In the genomic region with DNA sequence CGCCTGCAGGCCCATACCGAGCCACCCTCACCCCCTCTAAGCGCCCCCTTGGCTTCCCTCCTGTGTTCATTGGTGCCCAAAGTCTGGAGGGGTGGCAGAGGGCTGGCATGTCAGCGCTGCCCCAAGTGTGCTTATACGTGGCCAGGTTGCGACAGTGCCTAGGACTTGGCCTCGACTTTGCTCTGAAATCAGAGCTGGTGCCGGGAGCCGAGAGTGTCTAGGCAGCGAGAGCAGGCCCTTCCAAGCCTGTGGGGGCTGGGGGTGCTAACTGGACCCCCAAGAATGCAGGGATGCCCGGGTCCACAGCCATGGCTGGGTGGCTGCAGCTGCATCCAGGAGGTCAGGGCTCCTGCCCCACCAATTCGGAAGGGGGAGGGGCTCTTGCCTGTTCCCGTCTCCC, we compare ENCODE assay signal across 19 cellular contexts.
DNase-seq lines count a peak whose midpoint lies in the region; ATAC-seq and TF ChIP-seq lines count a peak whose summit lies in the region.
"Had no signal": no experiment of that assay in that cellular context is flagged by ENCODE, and none has a peak within 500 bp of the region (broad histone marks: within the 10 kb centered on the region; RNA-seq: fewer than 3 reads in every experiment).

No MANE protein-coding gene starts in this region.

- H3K4me3 ChIP-seq in left ventricle myocardium inferior (no peak overlapping the region), SJCRH30 (no peak overlapping the region), WERI-Rb-1 (ENCODE audit: low read depth, low read length) (no peak overlapping the region)
- no peak overlapping the region for H3K4me3 ChIP-seq in CD4-positive, alpha-beta memory T cell (ENCODE audit: low read length in 2 of 2)
- H3K4me3 ChIP-seq: A549, K562 had no signal

- H3K9me3 ChIP-seq in left ventricle myocardium inferior (replicated peaks): no peaks in the 10 kb centered on the region
- H3K9me3 ChIP-seq in CD4-positive, alpha-beta memory T cell (ENCODE audit: control insufficient read depth in 1 of 2, low read length in 2 of 2): no peaks in the 10 kb centered on the region
- no peaks in the 10 kb centered on the region for H3K9me3 ChIP-seq in SJCRH30 (replicated peaks)
- no peaks in the 10 kb centered on the region for H3K9me3 ChIP-seq in WERI-Rb-1 (ENCODE audit: severe bottlenecking)
- H3K9me3 ChIP-seq: A549 had no signal

- H3K4me1 ChIP-seq in left ventricle myocardium inferior (peaks cover 99% of the 10 kb centered on the region), SJCRH30 (peaks cover 34% of the 10 kb centered on the region)
- H3K4me1 ChIP-seq in CD4-positive, alpha-beta memory T cell (ENCODE audit: insufficient read depth, low read length): peaks cover 45% of the 10 kb centered on the region
- H3K4me1 ChIP-seq: A549 had no signal

- POLR2A ChIA-PET in CD4-positive, alpha-beta memory T cell (lab: Charles Lee; ENCODE audit: partially characterized antibody): no interaction called here

- H3K27me3 Mint-ChIP-seq in CD4-positive, alpha-beta memory T cell: no peaks in the 10 kb centered on the region
- H3K27me3 Mint-ChIP-seq in activated T-helper 17 cell treated with anti-CD3 and anti-CD28 coated beads, Interleukin-2, amount 50 U/mL, for 72 hours: no peaks in the 10 kb centered on the region
- no peaks in the 10 kb centered on the region for H3K27me3 Mint-ChIP-seq in naive B cell
- H3K27me3 Mint-ChIP-seq: CD8-positive, alpha-beta memory T cell had no signal

- no peaks in the 10 kb centered on the region for H3K9me3 Mint-ChIP-seq in CD4-positive, alpha-beta memory T cell
- no peaks in the 10 kb centered on the region for H3K9me3 Mint-ChIP-seq in activated T-helper 17 cell treated with anti-CD3 and anti-CD28 coated beads, Interleukin-2, amount 50 U/mL, for 72 hours
- no peaks in the 10 kb centered on the region for H3K9me3 Mint-ChIP-seq in naive B cell
- H3K9me3 Mint-ChIP-seq: CD8-positive, alpha-beta memory T cell had no signal

- peaks cover 60 to 97% (median 80%) of the 10 kb centered on the region in 4 donors for H3K4me1 Mint-ChIP-seq in CD4-positive, alpha-beta memory T cell
- peaks cover 72% of the 10 kb centered on the region for H3K4me1 Mint-ChIP-seq in activated T-helper 17 cell treated with anti-CD3 and anti-CD28 coated beads, Interleukin-2, amount 50 U/mL, for 72 hours
- H3K4me1 Mint-ChIP-seq in naive B cell: peaks cover 82 to 97% (median 93%) of the 10 kb centered on the region in 3 donors

- intact Hi-C loops in left ventricle myocardium inferior (cut with micrococcal nuclease) (no loop called here), Right ventricle myocardium inferior (cut with DNase I) (no loop called here)
- intact Hi-C loops in CD4-positive, alpha-beta memory T cell (cut with micrococcal nuclease): no loop called here

- CTCF ChIA-PET in CD4-positive, alpha-beta memory T cell (lab: Charles Lee; ENCODE audit: partially characterized antibody): no interaction called here

- DNase-seq in left ventricle myocardium inferior (no peak), Right ventricle myocardium inferior (ENCODE audit: missing footprints) (no peak), naive B cell (no peak), SJCRH30 (no peak), WERI-Rb-1 (no peak)
- no peak for DNase-seq in CD4-positive, alpha-beta memory T cell
- DNase-seq: AML-193; CD8-positive, alpha-beta memory T cell; COR-L47; DMS 273 treated with DMSO at 0.1 percent for 48 hours; GDM1; HCEC 1CT; IMR-90 had no signal

- peaks cover 14 to 18% of the 10 kb centered on the region in 2 donors for H3K36me3 Mint-ChIP-seq in CD4-positive, alpha-beta memory T cell
- H3K36me3 Mint-ChIP-seq in activated T-helper 17 cell treated with anti-CD3 and anti-CD28 coated beads, Interleukin-2, amount 50 U/mL, for 72 hours (ENCODE audit: low read depth): peaks cover 14% of the 10 kb centered on the region
- peaks cover 0 to 7% of the 10 kb centered on the region in 2 donors for H3K36me3 Mint-ChIP-seq in naive B cell

- ATAC-seq in Right ventricle myocardium inferior (no peak), naive B cell (ENCODE audit: low read depth in 2 of 2) (no peak), GM18867 (IDR thresholded peaks at IDR 0.05; ENCODE audit: unreplicated experiment) (no peak)
- no peak for ATAC-seq in activated T-helper 17 cell treated with anti-CD3 and anti-CD28 coated beads, Interleukin-2, amount 50 U/mL, for 72 hours (replicated peaks)
- ATAC-seq: A549, K562 had no signal

- H3K27ac ChIP-seq in left ventricle myocardium inferior (replicated peaks) (peak overlapping the region; percentile 10), SJCRH30 (no peak overlapping the region), WERI-Rb-1 (no peak overlapping the region)
- H3K27ac ChIP-seq in CD4-positive, alpha-beta memory T cell (ENCODE audit: low read depth, low read length): no peak overlapping the region
- H3K27ac ChIP-seq: 22Rv1, A549, HL-60 had no signal

- peak overlapping the region in 4 of 7 donors; percentile 0 to 77 (median 26) for H3K27ac Mint-ChIP-seq in CD4-positive, alpha-beta memory T cell
- peak overlapping the region; percentile 69 for H3K27ac Mint-ChIP-seq in activated T-helper 17 cell treated with anti-CD3 and anti-CD28 coated beads, Interleukin-2, amount 50 U/mL, for 72 hours
- H3K27ac Mint-ChIP-seq in naive B cell: peak overlapping the region in 4 of 6 donors; percentile 41 to 83 (median 66)

- H3K4me3 Mint-ChIP-seq in CD4-positive, alpha-beta memory T cell: peak overlapping the region in 1 of 8 donors; percentile 18
- no peak overlapping the region for H3K4me3 Mint-ChIP-seq in activated T-helper 17 cell treated with anti-CD3 and anti-CD28 coated beads, Interleukin-2, amount 50 U/mL, for 72 hours
- peak overlapping the region in 2 of 8 donors; percentile 6 to 40 for H3K4me3 Mint-ChIP-seq in naive B cell

- H3K27me3 ChIP-seq in left ventricle myocardium inferior (ENCODE audit: low read depth): no peaks in the 10 kb centered on the region
- no peaks in the 10 kb centered on the region for H3K27me3 ChIP-seq in CD4-positive, alpha-beta memory T cell (ENCODE audit: insufficient read depth, low read length)
- H3K27me3 ChIP-seq in SJCRH30: no peaks in the 10 kb centered on the region
- H3K27me3 ChIP-seq in WERI-Rb-1 (ENCODE audit: insufficient read depth, low read depth, severe bottlenecking): no peaks in the 10 kb centered on the region

- TF ChIP-seq CTCF in left ventricle myocardium inferior (IDR thresholded peaks at IDR 0.05; ENCODE audit: borderline replicate concordance): no peak
- no peak for TF ChIP-seq CTCF in WERI-Rb-1 (IDR thresholded peaks at IDR 0.05; ENCODE audit: low read depth, low read length)

- no peaks in the 10 kb centered on the region for H3K36me3 ChIP-seq in left ventricle myocardium inferior
- H3K36me3 ChIP-seq in CD4-positive, alpha-beta memory T cell (ENCODE audit: insufficient read depth, low read length): no peaks in the 10 kb centered on the region
- H3K36me3 ChIP-seq in SJCRH30: peaks cover 12% of the 10 kb centered on the region
- no peaks in the 10 kb centered on the region; the same call in 1 of the 2 replicates for H3K36me3 ChIP-seq in WERI-Rb-1
